Comparison of ENCODE assay signal across 22 cellular contexts in genomic region chr1:114235956-114236355, GRCh38.
DNase-seq lines count a peak whose midpoint lies in the region; ATAC-seq and TF ChIP-seq lines count a peak whose summit lies in the region.
"Had no signal": no experiment of that assay in that cellular context is flagged by ENCODE, and none has a peak within 500 bp of the region (broad histone marks: within the 10 kb centered on the region; RNA-seq: fewer than 3 reads in every experiment).

No MANE protein-coding gene starts in this region.

- TF ChIP-seq POLR2A in vagina (IDR thresholded peaks at IDR 0.05): no peak

- no peaks in the 10 kb centered on the region for H3K27me3 ChIP-seq in vagina
- H3K27me3 ChIP-seq: hepatocyte had no signal

- H3K4me1 ChIP-seq in vagina: no peaks in the 10 kb centered on the region
- H3K4me1 ChIP-seq: A549, HAP-1 had no signal

- H3K4me3 ChIP-seq in vagina: no peak overlapping the region
- H3K4me3 ChIP-seq: A549, HAP-1, hepatocyte had no signal

- H3K36me3 ChIP-seq in vagina: no peaks in the 10 kb centered on the region
- H3K36me3 ChIP-seq: HAP-1, WERI-Rb-1 had no signal

- H3K27ac ChIP-seq in vagina: no peak overlapping the region
- H3K27ac ChIP-seq: A549, hepatocyte, WERI-Rb-1 had no signal

- intact Hi-C loops in left cardiac atrium (cut with DNase I): no loop called here
- intact Hi-C loops in vagina (cut with DNase I): no loop called here

- peak; percentile 44 to 65 for DNase-seq in NCI-H524 (lab: John Stamatoyannopoulos, UW)
- no peak for DNase-seq in NCI-H524 treated with DMSO at 0.1 percent for 48 hours (lab: John Stamatoyannopoulos, UW)
- DNase-seq in NCI-H446 treated with DMSO at 0.1 percent for 48 hours (lab: John Stamatoyannopoulos, UW): peak; percentile 49
- DNase-seq in left cardiac atrium: no peak
- peak; percentile 34 to 74 for DNase-seq in vagina (ENCODE audit: extremely low spot score in 2 of 2)
- DNase-seq in stimulated activated CD4-positive, alpha-beta T cell treated with anti-CD3 and anti-CD28 coated beads, Interleukin-2, amount 100 ng/mL, for 24 hours: no peak
- DNase-seq: activated CD4-positive, alpha-beta T cell treated with anti-CD3 and anti-CD28 coated beads, Interleukin-2, amount 50 U/mL, for 48 hours; activated naive CD4-positive, alpha-beta T cell; activated T-cell treated with anti-CD3 and anti-CD28 coated beads for 4 hours; anterior cingulate cortex; CD4-positive, alpha-beta T cell; cerebellar nuclear complex; KBM-7; stimulated activated CD4-positive, alpha-beta T cell treated with anti-CD3 and anti-CD28 coated beads, Interleukin-15, amount 100 ng/mL, for 24 hours; T-cell; WERI-Rb-1 had no signal

- peak; percentile 82 to 93 for ATAC-seq in left cardiac atrium
- ATAC-seq in HG03342 (IDR thresholded peaks at IDR 0.05; ENCODE audit: unreplicated experiment): no peak
- no peak for ATAC-seq in HG03097 (IDR thresholded peaks at IDR 0.05; ENCODE audit: low FRiP score, unreplicated experiment)
- ATAC-seq: A549; stimulated activated memory B cell treated with anti-CD40 and anti-IgM and Interleukin-4, amounts not matched to agents 10 μg/mL and 1 μg/mL and 100 μg/mL, for 72 hours; T-cell had no signal

- TF ChIP-seq CTCF in vagina (IDR thresholded peaks at IDR 0.05): no peak

- H3K9me3 ChIP-seq in vagina: no peaks in the 10 kb centered on the region
- H3K9me3 ChIP-seq: A549, HAP-1 had no signal

Comparison
In these comparisons a context has a peak if more than half of its experiments do, and no peak if none do; other contexts are left out.
1. DNase-seq: peak in NCI-H524 (2 of 2), NCI-H446 treated with DMSO at 0.1 percent for 48 hours (single experiment) and vagina (2 of 2); none in NCI-H524 treated with DMSO at 0.1 percent for 48 hours (single experiment), left cardiac atrium (single experiment) and stimulated activated CD4-positive, alpha-beta T cell treated with anti-CD3 and anti-CD28 coated beads, Interleukin-2, amount 100 ng/mL, for 24 hours (0 of 2).
2. ATAC-seq: peak in left cardiac atrium (2 of 2); none in HG03342 (single experiment) and HG03097 (single experiment).